9 cellular contexts compared by ENCODE assay signal in the genomic region with DNA sequence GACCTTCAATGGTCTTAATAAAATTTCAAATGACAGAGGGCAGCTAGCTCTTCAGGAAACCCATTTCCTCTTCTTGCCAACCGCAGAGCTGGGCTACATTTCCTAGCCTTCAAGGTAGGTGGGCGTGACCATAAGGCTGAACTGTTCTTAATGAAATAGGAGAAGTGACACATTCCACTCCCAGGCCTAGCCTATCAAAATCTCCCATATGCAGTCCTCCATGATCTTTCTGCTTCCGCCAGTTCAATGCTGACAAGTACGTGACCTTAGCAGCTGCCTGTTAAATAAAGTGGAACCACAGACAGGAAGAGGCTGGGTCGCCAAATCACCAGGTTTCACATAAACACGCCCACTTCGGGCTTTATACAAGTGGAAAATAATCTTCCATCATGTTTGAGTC. TPM values are rescaled to one million over a fixed set of nuclear protein-coding genes. Genes with fewer than 3 reads are reported as not detected.
DNase-seq lines count a peak whose midpoint lies in the region; ATAC-seq lines count a peak whose summit lies in the region.
"Had no signal": no experiment of that assay in that cellular context is flagged by ENCODE, and none has a peak within 500 bp of the region (broad histone marks: within the 10 kb centered on the region; RNA-seq: fewer than 3 reads in every experiment).

No MANE protein-coding gene starts in this region.

- H3K4me3 Mint-ChIP-seq in CD4-positive, CD25-positive, alpha-beta regulatory T cell = peak overlapping the region; percentile 5 to 74 (median 58)

- H3K27me3 ChIP-seq in CD4-positive, CD25-positive, alpha-beta regulatory T cell (ENCODE audit: control insufficient read depth, insufficient read depth, low read length) = no peaks in the 10 kb centered on the region
- no peaks in the 10 kb centered on the region for H3K27me3 ChIP-seq in skeletal muscle satellite cell (ENCODE audit: control insufficient read depth, insufficient read depth, low read length)
- H3K27me3 ChIP-seq: body of pancreas had no signal

- ATAC-seq in CD4-positive, CD25-positive, alpha-beta regulatory T cell (ENCODE audit: low read depth in 2 of 2) = peak; percentile 89 to 92
- ATAC-seq in GM21515 (IDR thresholded peaks at IDR 0.05; ENCODE audit: unreplicated experiment) = peak; percentile 92
- ATAC-seq: body of pancreas had no signal

- H3K4me2 ChIP-seq in skeletal muscle satellite cell (ENCODE audit: low read length) = peak overlapping the region; percentile 31

- H3K27ac ChIP-seq in CD4-positive, CD25-positive, alpha-beta regulatory T cell (ENCODE audit: insufficient read depth, low read length, poor library complexity, severe bottlenecking) = peak overlapping the region; percentile 42
- H3K27ac ChIP-seq: body of pancreas had no signal

- no peak overlapping the region for H3K9ac ChIP-seq in skeletal muscle satellite cell (ENCODE audit: low read depth, low read length)

- H3K9me3 ChIP-seq in CD4-positive, CD25-positive, alpha-beta regulatory T cell (ENCODE audit: control insufficient read depth in 2 of 2, low read length in 2 of 2) = no peaks in the 10 kb centered on the region
- H3K9me3 ChIP-seq in skeletal muscle satellite cell (replicated peaks; ENCODE audit: low read length) = no peaks in the 10 kb centered on the region
- H3K9me3 ChIP-seq: body of pancreas had no signal

- H3K4me3 ChIP-seq in CD4-positive, CD25-positive, alpha-beta regulatory T cell (ENCODE audit: low read depth, low read length) = peak overlapping the region; percentile 66
- no peak overlapping the region for H3K4me3 ChIP-seq in skeletal muscle satellite cell (ENCODE audit: low read length)
- H3K4me3 ChIP-seq: body of pancreas had no signal

- peak overlapping the region; percentile 50 to 87 (median 83) for H3K27ac Mint-ChIP-seq in CD4-positive, CD25-positive, alpha-beta regulatory T cell

- no peaks in the 10 kb centered on the region for H3K27me3 Mint-ChIP-seq in CD4-positive, CD25-positive, alpha-beta regulatory T cell

- H3K36me3 ChIP-seq in CD4-positive, CD25-positive, alpha-beta regulatory T cell (ENCODE audit: control insufficient read depth, insufficient read depth, low read length) = no peaks in the 10 kb centered on the region
- peaks cover 36% of the 10 kb centered on the region for H3K36me3 ChIP-seq in skeletal muscle satellite cell (ENCODE audit: insufficient read depth, low read length)

- H3K4me1 Mint-ChIP-seq in CD4-positive, CD25-positive, alpha-beta regulatory T cell = peaks cover 14 to 49% (median 36%) of the 10 kb centered on the region in 4 donors

- peaks cover 0 to 2% (median 0%) of the 10 kb centered on the region in 7 donors for H3K9me3 Mint-ChIP-seq in CD4-positive, CD25-positive, alpha-beta regulatory T cell

- no peaks in the 10 kb centered on the region for H3K36me3 Mint-ChIP-seq in CD4-positive, CD25-positive, alpha-beta regulatory T cell

- peaks cover 18% of the 10 kb centered on the region for H3K4me1 ChIP-seq in CD4-positive, CD25-positive, alpha-beta regulatory T cell (ENCODE audit: control insufficient read depth, insufficient read depth, low read length, poor library complexity, severe bottlenecking)
- H3K4me1 ChIP-seq in skeletal muscle satellite cell (ENCODE audit: control insufficient read depth, insufficient read depth, low read length) = peaks cover 23% of the 10 kb centered on the region

- peak in 2 of 3 donors; percentile 48 to 90 for DNase-seq in CD4-positive, CD25-positive, alpha-beta regulatory T cell
- DNase-seq in KG1 (lab: John Stamatoyannopoulos, UW) = peak; percentile 87
- DNase-seq in activated CD8-positive, alpha-beta memory T cell treated with anti-CD3 and anti-CD28 coated beads for 4 hours (ENCODE audit: low read depth in 2 of 2) = peak; percentile 34 to 50
- no peak for DNase-seq in T-helper 9 cell
- no peak for DNase-seq in NCI-H1417 treated with DMSO at 0.1 percent for 48 hours (lab: John Stamatoyannopoulos, UW)
- no peak for DNase-seq in NCI-H1436 (lab: John Stamatoyannopoulos, UW)

RNA-seq across cellular contexts. Expression of a gene that starts 13.2 kb away (rescaled TPM):
- total RNA-seq in CD4-positive, CD25-positive, alpha-beta regulatory T cell = 1.5 TPM
- 1 to 10 TPM in 3 of 4 donors, under 1 TPM in 1; 0.85 to 1.8 (median 1.5) TPM for polyA plus RNA-seq in CD4-positive, CD25-positive, alpha-beta regulatory T cell
- total RNA-seq in skeletal muscle satellite cell (2012; rRNA removed) = 156 and 508 TPM in 2 replicates

Comparison
In these comparisons a context has a peak if more than half of its experiments do, and no peak if none do; other contexts are left out.
1. DNase-seq: peak in CD4-positive, CD25-positive, alpha-beta regulatory T cell (2 of 3), KG1 (single experiment) and activated CD8-positive, alpha-beta memory T cell treated with anti-CD3 and anti-CD28 coated beads for 4 hours (2 of 2); none in T-helper 9 cell (single experiment), NCI-H1417 treated with DMSO at 0.1 percent for 48 hours (single experiment) and NCI-H1436 (single experiment).